Comparison of ENCODE assay signal across 1 cellular context in genomic region chr4:33494150-33494549, GRCh38.
TF ChIP-seq lines count a peak whose summit lies in the region.

No MANE protein-coding gene starts in this region.

TF ChIP-seq in K562, 482 proteins besides CTCF, POLR2A, EP300 and RAD21:
- TF ChIP-seq PBX2 (CRISPR knock-in tag; IDR thresholded peaks at IDR 0.05; ENCODE audit: low read depth): no peak
- TF ChIP-seq PBX2 (tag; conservative IDR thresholded peaks at IDR 0.05; ENCODE audit: low read depth): peak; percentile 65; the same call in 1 of the 2 replicates
- TF ChIP-seq BACH1 (tag; IDR thresholded peaks at IDR 0.05): peak; percentile 61
- TF ChIP-seq NFE2 (IDR thresholded peaks at IDR 0.05; ENCODE audit: low read depth): peak; percentile 61
- no peak for TF ChIP-seq NR1H2 (CRISPR knock-in tag; IDR thresholded peaks at IDR 0.05)
- TF ChIP-seq MAFG (tag; conservative IDR thresholded peaks at IDR 0.05): peak; percentile 90
- no peak for TF ChIP-seq STAT5A (IDR thresholded peaks at IDR 0.05; ENCODE audit: borderline replicate concordance, low read length)
- no peak for TF ChIP-seq ZNF224 (CRISPR knock-in tag; IDR thresholded peaks at IDR 0.05)
- TF ChIP-seq ZNF165 (CRISPR knock-in tag; IDR thresholded peaks at IDR 0.05; ENCODE audit: borderline replicate concordance): no peak
- no peak for TF ChIP-seq POLR2AphosphoS5 (IDR thresholded peaks at IDR 0.05; ENCODE audit: control insufficient read depth, insufficient read depth, low read depth, low read length)
- TF ChIP-seq JUNB (CRISPR knock-in tag; conservative IDR thresholded peaks at IDR 0.05): no peak
- no peak for TF ChIP-seq U2AF2 (optimal IDR thresholded peaks at IDR 0.05; ENCODE audit: low read depth, low read length)
- TF ChIP-seq IRF9 (tag; IDR thresholded peaks at IDR 0.05): no peak
- peak; percentile 58 for TF ChIP-seq MEIS2 (IDR thresholded peaks at IDR 0.05; ENCODE audit: partially characterized antibody)
- TF ChIP-seq MAFF (IDR thresholded peaks at IDR 0.05; ENCODE audit: low read length): peak; percentile 83
- no peak for TF ChIP-seq ADNP (tag; IDR thresholded peaks at IDR 0.05)
- no peak for TF ChIP-seq DEAF1 (CRISPR knock-in tag; IDR thresholded peaks at IDR 0.05)
- peak; percentile 57 for TF ChIP-seq C11orf30 (IDR thresholded peaks at IDR 0.05; ENCODE audit: low read depth)
- TF ChIP-seq NFE2L1 (tag; IDR thresholded peaks at IDR 0.05; ENCODE audit: borderline replicate concordance, low read depth): peak; percentile 65
- TF ChIP-seq THAP12 (CRISPR knock-in tag; IDR thresholded peaks at IDR 0.05): no peak
- TF ChIP-seq ATF4 (CRISPR knock-in tag; IDR thresholded peaks at IDR 0.05): no peak
- peak; percentile 68; the same call in 1 of the 2 replicates for TF ChIP-seq ZNF316 (IDR thresholded peaks at IDR 0.05)
- TF ChIP-seq THAP7 (CRISPR knock-in tag; IDR thresholded peaks at IDR 0.05): no peak
- peak; percentile 70 for TF ChIP-seq MAFK (IDR thresholded peaks at IDR 0.05; ENCODE audit: low read length)
- no peak for TF ChIP-seq CLOCK (CRISPR knock-in tag; IDR thresholded peaks at IDR 0.05; ENCODE audit: borderline replicate concordance)
- no peak for TF ChIP-seq ZBTB17 (CRISPR knock-in tag; IDR thresholded peaks at IDR 0.05)
- TF ChIP-seq TAF9B (IDR thresholded peaks at IDR 0.05; ENCODE audit: partially characterized antibody): no peak
- TF ChIP-seq ZBTB2 (IDR thresholded peaks at IDR 0.05): no peak
- no peak for TF ChIP-seq ATF7 (IDR thresholded peaks at IDR 0.05)
- TF ChIP-seq ZNF778 (CRISPR knock-in tag; IDR thresholded peaks at IDR 0.05): no peak
- TF ChIP-seq ZNF77 (CRISPR knock-in tag; IDR thresholded peaks at IDR 0.05): no peak
- TF ChIP-seq KAT8 (IDR thresholded peaks at IDR 0.05; ENCODE audit: low read depth): no peak
- no peak for TF ChIP-seq REST (CRISPR knock-in tag; IDR thresholded peaks at IDR 0.05; ENCODE audit: low read depth)
